ENCODE assay signal across 8 cellular contexts in genomic region chr4:127880764-127881564, GRCh38. TPM values are rescaled to one million over a fixed set of nuclear protein-coding genes. Genes with fewer than 3 reads are reported as not detected.
A peak's percentile ranks its signal among the peaks of the same experiment; 100 is the strongest.
DNase-seq lines count a peak whose midpoint lies in the region; ATAC-seq and TF ChIP-seq lines count a peak whose summit lies in the region.

Gene PLK4, plus strand, starts transcription at chr4:127880893. Its CDS starts 242 bp downstream, at chr4:127881135.

- H3K27ac ChIP-seq in SK-N-MC (peak within 1 kb of the TSS; percentile 94), gastroesophageal sphincter (peak within 1 kb of the TSS; percentile 62 to 84 (median 83)), neuronal stem cell (replicated peaks; ENCODE audit: low read length) (peak within 1 kb of the TSS; percentile 96), subcutaneous abdominal adipose tissue (ENCODE audit: low read depth, low read length) (peak within 1 kb of the TSS; percentile 56)

- H3K4ac ChIP-seq in neuronal stem cell (ENCODE audit: low read length), result no peak within 1 kb of the TSS

- no peak for TF ChIP-seq POLR2A in gastroesophageal sphincter (IDR thresholded peaks at IDR 0.05)

- H3K14ac ChIP-seq in neuronal stem cell (ENCODE audit: low read length), result no peak within 1 kb of the TSS

- H4K91ac ChIP-seq in neuronal stem cell (ENCODE audit: low read depth, low read length, poor library complexity), result peak within 1 kb of the TSS; percentile 56

- H2BK12ac ChIP-seq in neuronal stem cell (ENCODE audit: low read length), result no peak within 1 kb of the TSS

- H3K36me3 Mint-ChIP-seq in activated naive CD4-positive, alpha-beta T cell treated with anti-CD3 and anti-CD28 coated beads for 36 hours (ENCODE audit: low read depth), result peaks cover 30% of the 10 kb centered on the region

- peaks cover 3% of the 10 kb centered on the region for H3K27me3 Mint-ChIP-seq in activated naive CD4-positive, alpha-beta T cell treated with anti-CD3 and anti-CD28 coated beads for 36 hours (ENCODE audit: low read depth)

- H3K9me3 ChIP-seq in SK-N-MC (ENCODE audit: low read depth, low read length), result no peaks in the 10 kb centered on the region
- no peaks in the 10 kb centered on the region for H3K9me3 ChIP-seq in gastroesophageal sphincter
- no peaks in the 10 kb centered on the region for H3K9me3 ChIP-seq in neuronal stem cell (replicated peaks in 1 of 2; ENCODE audit: control insufficient read depth in 2 of 2, insufficient read depth in 1 of 2, low read depth in 1 of 2, low read length in 2 of 2)
- no peaks in the 10 kb centered on the region for H3K9me3 ChIP-seq in subcutaneous abdominal adipose tissue (ENCODE audit: control insufficient read depth in 5 of 5, low read length in 5 of 5)

- peak within 1 kb of the TSS; percentile 76 for H3K23ac ChIP-seq in neuronal stem cell (ENCODE audit: low read depth, low read length, poor library complexity)

- CTCF ChIA-PET in activated naive CD4-positive, alpha-beta T cell treated with anti-CD3 and anti-CD28 coated beads for 36 hours (lab: Charles Lee), result interaction anchor here (1.1 kb wide), 1 partner anchor 85 kb away, joined by 4 read pairs; the partner anchor contains the start of gene ABHD18

- intact Hi-C loops in activated naive CD4-positive, alpha-beta T cell treated with anti-CD3 and anti-CD28 coated beads for 36 hours (cut with micrococcal nuclease), result loop anchor here (1.0 to 5.0 kb wide), 8 partner anchors 84 to 1212 kb away; partner anchors contain the start of genes ABHD18, HSPA4L, LARP1B and MFSD8

- DNase-seq in NCI-H1048 (lab: John Stamatoyannopoulos, UW) (peak; percentile 96), SK-N-MC (ENCODE audit: low read depth, low spot score) (peak; percentile 73), neuronal stem cell (ENCODE audit: low spot score) (peak; percentile 89)
- DNase-seq in activated naive CD4-positive, alpha-beta T cell treated with anti-CD3 and anti-CD28 coated beads for 36 hours, result peak; percentile 97

- H3K27me3 ChIP-seq in gastroesophageal sphincter (no peaks in the 10 kb centered on the region), neuronal stem cell (ENCODE audit: control insufficient read depth in 3 of 3, insufficient read depth in 3 of 3, low read depth in 1 of 3, low read length in 3 of 3) (no peaks in the 10 kb centered on the region), subcutaneous abdominal adipose tissue (ENCODE audit: control insufficient read depth in 5 of 5, insufficient read depth in 4 of 5, low read length in 5 of 5) (no peaks in the 10 kb centered on the region)

- peak within 1 kb of the TSS; percentile 98 for H3K4me3 Mint-ChIP-seq in activated naive CD4-positive, alpha-beta T cell treated with anti-CD3 and anti-CD28 coated beads for 36 hours

- H3K4me3 ChIP-seq in GM08714 (ENCODE audit: low read length) (peak within 1 kb of the TSS; percentile 88), SK-N-MC (peak within 1 kb of the TSS; percentile 94), gastroesophageal sphincter (peak within 1 kb of the TSS; percentile 51 to 77), neuronal stem cell (ENCODE audit: low read length in 2 of 2) (peak within 1 kb of the TSS; percentile 82 to 90), subcutaneous abdominal adipose tissue (ENCODE audit: low read depth in 1 of 5, low read length in 5 of 5) (peak within 1 kb of the TSS; percentile 83 to 99 (median 96))

- no peak for TF ChIP-seq CTCF in gastroesophageal sphincter (IDR thresholded peaks at IDR 0.05)

- peak within 1 kb of the TSS; percentile 98 for H3K18ac ChIP-seq in neuronal stem cell (ENCODE audit: low read length)

- peak within 1 kb of the TSS; percentile 85 for H2BK5ac ChIP-seq in neuronal stem cell (ENCODE audit: low read length)

- H2BK15ac ChIP-seq in neuronal stem cell (ENCODE audit: low read length), result no peak within 1 kb of the TSS

- no peak for TF ChIP-seq EP300 in gastroesophageal sphincter (IDR thresholded peaks at IDR 0.05)

- H4K8ac ChIP-seq in neuronal stem cell (ENCODE audit: low read depth, low read length), result no peak within 1 kb of the TSS

- H2AFZ ChIP-seq in neuronal stem cell (ENCODE audit: low read length), result peak within 1 kb of the TSS; percentile 97

- WGBS in gastroesophageal sphincter (ENCODE audit: low coverage in 1 of 2), 2 donors, result 0% methylated on average over 3 to 23 of the region's 70 CpGs
- no CpG with 5 or more reads among the region's 70 CpGs for whole genome bisulfite sequencing in neuronal stem cell (ENCODE audit: extremely low coverage in 2 of 2, insufficient read length in 2 of 2, insufficient replicate concordance in 1 of 2), 2 donors

- ATAC-seq in HG02588 (IDR thresholded peaks at IDR 0.05; ENCODE audit: unreplicated experiment) (peak; percentile 94), gastroesophageal sphincter (peak; percentile 98)

- H3K9me3 Mint-ChIP-seq in activated naive CD4-positive, alpha-beta T cell treated with anti-CD3 and anti-CD28 coated beads for 36 hours, result no peaks in the 10 kb centered on the region

- H3K4me1 Mint-ChIP-seq in activated naive CD4-positive, alpha-beta T cell treated with anti-CD3 and anti-CD28 coated beads for 36 hours (ENCODE audit: low read depth), result peaks cover 18% of the 10 kb centered on the region

- H3K9ac ChIP-seq in SK-N-MC (ENCODE audit: insufficient read length) (peak within 1 kb of the TSS; percentile 99), neuronal stem cell (ENCODE audit: low read depth, low read length, poor library complexity) (peak within 1 kb of the TSS; percentile 95), subcutaneous abdominal adipose tissue (ENCODE audit: low read length in 5 of 5) (peak within 1 kb of the TSS; percentile 60 to 91 (median 78))

- H3K36me3 ChIP-seq in SK-N-MC (ENCODE audit: insufficient read depth, low read length) (peaks cover 36% of the 10 kb centered on the region), gastroesophageal sphincter (no peaks in the 10 kb centered on the region), neuronal stem cell (replicated peaks in 1 of 2; ENCODE audit: control insufficient read depth in 2 of 2, insufficient read depth in 2 of 2, low read length in 2 of 2) (peaks cover 3 to 48% of the 10 kb centered on the region in 2 donors), subcutaneous abdominal adipose tissue (ENCODE audit: control insufficient read depth in 5 of 5, insufficient read depth in 5 of 5, low read length in 5 of 5) (peaks cover 0 to 5% (median 0%) of the 10 kb centered on the region in 5 donors)

- no peak within 1 kb of the TSS for H2AK5ac ChIP-seq in neuronal stem cell (ENCODE audit: low read depth, low read length)

- no peaks in the 10 kb centered on the region for H3K79me1 ChIP-seq in neuronal stem cell (ENCODE audit: low read depth, low read length)

- peak within 1 kb of the TSS; percentile 68 for H2BK120ac ChIP-seq in neuronal stem cell (ENCODE audit: low read depth, low read length)

- H3K27ac Mint-ChIP-seq in activated naive CD4-positive, alpha-beta T cell treated with anti-CD3 and anti-CD28 coated beads for 36 hours, result peak within 1 kb of the TSS; percentile 98

- H3K4me1 ChIP-seq in gastroesophageal sphincter (peaks cover 0 to 20% (median 6%) of the 10 kb centered on the region in 3 donors), neuronal stem cell (ENCODE audit: control insufficient read depth in 2 of 2, insufficient read depth in 1 of 2, low read depth in 1 of 2, low read length in 2 of 2) (peaks cover 0 to 2% of the 10 kb centered on the region in 2 donors), subcutaneous abdominal adipose tissue (ENCODE audit: control insufficient read depth in 5 of 5, insufficient read depth in 5 of 5, low read length in 5 of 5) (peaks cover 3 to 15% (median 13%) of the 10 kb centered on the region in 5 donors)

- H3K4me2 ChIP-seq in neuronal stem cell (ENCODE audit: insufficient read depth, low read length, poor library complexity, severe bottlenecking), result peak within 1 kb of the TSS; percentile 87

RNA-seq across cellular contexts. Expression of gene PLK4, which starts in this region (rescaled TPM):
- 10 to 100 TPM; 44.7 to 52.3 TPM for total RNA-seq in activated naive CD4-positive, alpha-beta T cell treated with anti-CD3 and anti-CD28 coated beads for 36 hours
- total RNA-seq in gastroesophageal sphincter, result 1 to 10 TPM in 1 of 4 donors, under 1 TPM in 2, not detected in 1; 0.67 to 6.8 (median 0.69) TPM
- 32.4 TPM for polyA plus RNA-seq in neuronal stem cell (2013, experiment 1 of 2)
- polyA plus RNA-seq in neuronal stem cell (2013, experiment 2 of 2), result 32.8 TPM

Comparison
In these comparisons a context has a peak if more than half of its experiments do, and no peak if none do; other contexts are left out.
1. Peak in every context shown above with its lines: DNase-seq, ATAC-seq, H3K4me3 ChIP-seq and H3K27ac ChIP-seq.
2. RNA of gene PLK4 (total RNA-seq): 44.7 to 52.3 TPM in activated naive CD4-positive, alpha-beta T cell treated with anti-CD3 and anti-CD28 coated beads for 36 hours; 0.67 to 6.8 TPM in gastroesophageal sphincter; every median in the first group is over 4 times any median in the second.